In the genomic region with DNA sequence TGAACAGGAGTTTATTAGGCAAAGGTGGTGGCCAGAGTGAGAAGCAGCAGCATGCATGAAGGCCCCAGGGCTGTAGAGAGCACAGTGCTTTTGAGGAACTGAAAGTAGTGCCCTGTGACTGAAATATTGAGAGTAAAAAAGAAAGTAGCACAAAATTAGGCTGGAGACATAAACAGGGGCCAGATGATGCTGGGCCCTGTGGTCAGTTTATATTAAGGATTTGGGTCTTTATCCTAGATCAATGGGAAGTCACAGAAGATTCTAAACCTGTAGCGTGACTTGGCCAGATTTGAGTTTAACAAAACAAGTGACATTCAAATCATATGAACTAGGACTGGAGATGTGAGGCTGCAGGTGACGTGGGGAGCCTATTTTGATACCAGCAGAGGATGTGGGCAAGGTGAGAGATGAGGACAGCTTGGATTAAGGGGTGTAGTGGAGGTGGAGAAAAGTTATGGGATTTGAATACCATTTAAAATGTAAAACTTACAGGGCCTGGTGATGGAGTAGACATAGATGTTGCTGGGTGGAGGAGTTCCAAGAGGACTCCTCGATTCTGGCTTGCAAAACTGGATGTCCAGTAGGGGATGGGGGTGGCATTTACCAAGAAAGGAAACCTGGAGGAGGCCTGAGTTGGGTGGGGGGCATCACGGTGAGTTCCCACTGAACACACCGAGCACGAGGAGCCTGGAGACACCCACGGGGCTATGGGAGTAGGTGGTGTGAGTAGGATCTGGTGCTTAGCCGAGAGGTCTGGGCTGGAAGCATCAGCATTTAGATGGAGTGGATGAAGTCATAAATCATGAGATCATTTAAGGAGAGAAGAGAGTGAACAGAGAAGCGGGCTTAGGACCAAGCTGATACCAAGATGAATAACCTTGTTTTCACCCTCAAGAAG, we compare ENCODE assay signal across 10 cellular contexts. TPM values are rescaled to one million over a fixed set of nuclear protein-coding genes. Genes with fewer than 3 reads are reported as not detected.
DNase-seq lines count a peak whose midpoint lies in the region; ATAC-seq and TF ChIP-seq lines count a peak whose summit lies in the region.
"Had no signal": no experiment of that assay in that cellular context is flagged by ENCODE, and none has a peak within 500 bp of the region (broad histone marks: within the 10 kb centered on the region; RNA-seq: fewer than 3 reads in every experiment).

No MANE protein-coding gene starts in this region.

- no peaks in the 10 kb centered on the region for H3K9me3 ChIP-seq in HAP-1
- H3K9me3 ChIP-seq: neutrophil had no signal

- no peak overlapping the region for H3K4me3 Mint-ChIP-seq in mesothelial cell of epicardium
- H3K4me3 Mint-ChIP-seq: activated naive CD8-positive, alpha-beta T cell treated with anti-CD3 and anti-CD28 coated beads, Interleukin-2, amount 10 ng/mL, durations not matched to agents 7 days and 5 days had no signal

- H3K27ac Mint-ChIP-seq in mesothelial cell of epicardium = no peak overlapping the region
- H3K27ac Mint-ChIP-seq: activated naive CD8-positive, alpha-beta T cell treated with anti-CD3 and anti-CD28 coated beads, Interleukin-2, amount 10 ng/mL, durations not matched to agents 7 days and 5 days had no signal

- ATAC-seq in GM19043 (IDR thresholded peaks at IDR 0.05; ENCODE audit: low read depth, unreplicated experiment) (peak; percentile 98), HG02852 (IDR thresholded peaks at IDR 0.05; ENCODE audit: unreplicated experiment) (peak; percentile 97), sciatic nerve (peak; percentile 68)
- ATAC-seq: foreskin keratinocyte had no signal

- H3K4me1 ChIP-seq in HAP-1 = no peaks in the 10 kb centered on the region
- H3K4me1 ChIP-seq: foreskin keratinocyte had no signal

- no peaks in the 10 kb centered on the region for H3K4me1 Mint-ChIP-seq in mesothelial cell of epicardium

- peaks cover 31% of the 10 kb centered on the region for H3K27me3 Mint-ChIP-seq in mesothelial cell of epicardium (ENCODE audit: low read depth)

- TF ChIP-seq CTCF in mesothelial cell of epicardium (IDR thresholded peaks at IDR 0.05; ENCODE audit: unreplicated experiment) = no peak

- in situ Hi-C loops in HAP-1 (cut with MboI; ENCODE audit: low sequenced_read_pairs) = no loop called here

- no peak overlapping the region for H3K4me3 ChIP-seq in HAP-1

- no peaks in the 10 kb centered on the region for H3K9me3 Mint-ChIP-seq in mesothelial cell of epicardium

- H3K36me3 ChIP-seq in HAP-1 (replicated peaks) = no peaks in the 10 kb centered on the region
- H3K36me3 ChIP-seq: neutrophil had no signal

- H3K27me3 ChIP-seq in HAP-1 (ENCODE audit: low read depth) = no peaks in the 10 kb centered on the region; the same call in 1 of the 2 replicates
- H3K27me3 ChIP-seq: foreskin keratinocyte, neutrophil had no signal

- intact Hi-C loops in sciatic nerve (cut with DNase I) = no loop called here

- H3K36me3 Mint-ChIP-seq in mesothelial cell of epicardium = no peaks in the 10 kb centered on the region
- H3K36me3 Mint-ChIP-seq: activated naive CD8-positive, alpha-beta T cell treated with anti-CD3 and anti-CD28 coated beads, Interleukin-2, amount 10 ng/mL, durations not matched to agents 7 days and 5 days had no signal

- DNase-seq in NAMALWA (ENCODE audit: low spot score) (peak; percentile 91), sciatic nerve (ENCODE audit: low spot score) (no peak), mesothelial cell of epicardium (ENCODE audit: low spot score in 2 of 2, unreplicated experiment in 2 of 2) (no peak), NCI-H1105 treated with DMSO at 0.1 percent for 48 hours (lab: John Stamatoyannopoulos, UW) (no peak), HAP-1 (ENCODE audit: low spot score in 2 of 2) (no peak)
- DNase-seq: activated naive CD8-positive, alpha-beta T cell treated with anti-CD3 and anti-CD28 coated beads, Interleukin-2, amount 10 ng/mL, durations not matched to agents 7 days and 5 days; foreskin keratinocyte had no signal

RNA-seq across cellular contexts. Expression of a gene that starts 52.8 kb away (rescaled TPM):
- total RNA-seq in sciatic nerve (15.3 TPM), mesothelial cell of epicardium (0.13 to 0.31 TPM in 2 of 3 replicates, not detected in the other)
- total RNA-seq: foreskin keratinocyte had no signal

Comparison
In these comparisons a context has a peak if more than half of its experiments do, and no peak if none do; other contexts are left out.
1. RNA of a gene that starts 52.8 kb away (total RNA-seq): 15.3 TPM in sciatic nerve (single experiment); 0.13 to 0.31 TPM in mesothelial cell of epicardium; every median in the first group is over 10 times any median in the second.
2. Peak in every context shown above with its lines, with median percentiles within 50 percentile points of each other: ATAC-seq.